Comparison of ENCODE assay signal across 2 cellular contexts in genomic region chr17:48290378-48290777, GRCh38.
TF ChIP-seq lines count a peak whose summit lies in the region.

No MANE protein-coding gene starts in this region.

TF ChIP-seq in A549, 52 proteins besides CTCF, POLR2A, EP300 and RAD21 (continued from another document):
- TF ChIP-seq BHLHE40 (IDR thresholded peaks at IDR 0.05; ENCODE audit: low read depth, low read length) (no peak), EHMT2 (IDR thresholded peaks at IDR 0.05; ENCODE audit: low read depth) (no peak), E2F6 (IDR thresholded peaks at IDR 0.05; ENCODE audit: borderline replicate concordance, low read depth) (no peak)

TF ChIP-seq in HCT116, 20 proteins besides CTCF, POLR2A, EP300 and RAD21 (continued from another document):
- TF ChIP-seq, protein P1, sequence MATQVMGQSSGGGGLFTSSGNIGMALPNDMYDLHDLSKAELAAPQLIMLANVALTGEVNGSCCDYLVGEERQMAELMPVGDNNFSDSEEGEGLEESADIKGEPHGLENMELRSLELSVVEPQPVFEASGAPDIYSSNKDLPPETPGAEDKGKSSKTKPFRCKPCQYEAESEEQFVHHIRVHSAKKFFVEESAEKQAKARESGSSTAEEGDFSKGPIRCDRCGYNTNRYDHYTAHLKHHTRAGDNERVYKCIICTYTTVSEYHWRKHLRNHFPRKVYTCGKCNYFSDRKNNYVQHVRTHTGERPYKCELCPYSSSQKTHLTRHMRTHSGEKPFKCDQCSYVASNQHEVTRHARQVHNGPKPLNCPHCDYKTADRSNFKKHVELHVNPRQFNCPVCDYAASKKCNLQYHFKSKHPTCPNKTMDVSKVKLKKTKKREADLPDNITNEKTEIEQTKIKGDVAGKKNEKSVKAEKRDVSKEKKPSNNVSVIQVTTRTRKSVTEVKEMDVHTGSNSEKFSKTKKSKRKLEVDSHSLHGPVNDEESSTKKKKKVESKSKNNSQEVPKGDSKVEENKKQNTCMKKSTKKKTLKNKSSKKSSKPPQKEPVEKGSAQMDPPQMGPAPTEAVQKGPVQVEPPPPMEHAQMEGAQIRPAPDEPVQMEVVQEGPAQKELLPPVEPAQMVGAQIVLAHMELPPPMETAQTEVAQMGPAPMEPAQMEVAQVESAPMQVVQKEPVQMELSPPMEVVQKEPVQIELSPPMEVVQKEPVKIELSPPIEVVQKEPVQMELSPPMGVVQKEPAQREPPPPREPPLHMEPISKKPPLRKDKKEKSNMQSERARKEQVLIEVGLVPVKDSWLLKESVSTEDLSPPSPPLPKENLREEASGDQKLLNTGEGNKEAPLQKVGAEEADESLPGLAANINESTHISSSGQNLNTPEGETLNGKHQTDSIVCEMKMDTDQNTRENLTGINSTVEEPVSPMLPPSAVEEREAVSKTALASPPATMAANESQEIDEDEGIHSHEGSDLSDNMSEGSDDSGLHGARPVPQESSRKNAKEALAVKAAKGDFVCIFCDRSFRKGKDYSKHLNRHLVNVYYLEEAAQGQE (IDR thresholded peaks at IDR 0.05; ENCODE audit: low read depth), result no peak
- TF ChIP-seq JUND (IDR thresholded peaks at IDR 0.05), result no peak
- TF ChIP-seq CBX3 (IDR thresholded peaks at IDR 0.05; ENCODE audit: low read depth), result peak; percentile 38; the same call in 1 of the 2 replicates
- no peak for TF ChIP-seq SRF (IDR thresholded peaks at IDR 0.05; ENCODE audit: low read depth)
- no peak for TF ChIP-seq SIN3A (IDR thresholded peaks at IDR 0.05; ENCODE audit: low read depth)
